8 cellular contexts compared by ENCODE assay signal in genomic region chr19:44002566-44003460, GRCh38. TPM values are rescaled to one million over a fixed set of nuclear protein-coding genes. Genes with fewer than 3 reads are reported as not detected.
A peak's percentile ranks its signal among the peaks of the same experiment; 100 is the strongest.
DNase-seq lines count a peak whose midpoint lies in the region; ATAC-seq and TF ChIP-seq lines count a peak whose summit lies in the region.

Gene ZNF230 (plus strand): TSS chr19:44002957. CDS start chr19:44007079, 4,122 bp downstream.

- peak within 1 kb of the TSS; percentile 77 for H3K4me2 ChIP-seq in OCI-LY1 (ENCODE audit: low read length)

- H4K20me1 ChIP-seq in OCI-LY1 (ENCODE audit: insufficient read depth, low read length) = no peaks in the 10 kb centered on the region

- no peaks in the 10 kb centered on the region for H3K27me3 ChIP-seq in HUES6 (ENCODE audit: control insufficient read depth, insufficient read depth, low read length)
- H3K27me3 ChIP-seq in OCI-LY1 (ENCODE audit: insufficient read depth, low read length) = no peaks in the 10 kb centered on the region
- no peaks in the 10 kb centered on the region for H3K27me3 ChIP-seq in mononuclear cell (ENCODE audit: insufficient read depth, low read length)

- no peaks in the 10 kb centered on the region for H3F3A ChIP-seq in OCI-LY1 (ENCODE audit: insufficient read depth, low read length)

- TF ChIP-seq CTCF in OCI-LY1 (IDR thresholded peaks at IDR 0.05; ENCODE audit: low read length) (no peak), epithelial cell of esophagus (IDR thresholded peaks at IDR 0.05; ENCODE audit: insufficient read depth, low read depth, low read length, missing control alignments) (no peak)

- DNase-seq in DMS 273 (lab: John Stamatoyannopoulos, UW; ENCODE audit: unreplicated experiment) (peak; percentile 98), activated T-cell treated with anti-CD3 and anti-CD28 coated beads for 24 hours (ENCODE audit: low read depth) (peak; percentile 80), epithelial cell of esophagus (ENCODE audit: low read depth) (peak; percentile 98)
- DNase-seq in stimulated activated CD8-positive, alpha-beta memory T cell treated with anti-CD3 and anti-CD28 coated beads, Interleukin-2, amount 100 ng/mL, for 48 hours (ENCODE audit: low read depth in 2 of 2) = peak; percentile 57 to 75

- H3K9ac ChIP-seq in HUES6 (ENCODE audit: low read length) = peak within 1 kb of the TSS; percentile 64
- peak within 1 kb of the TSS; percentile 69 for H3K9ac ChIP-seq in OCI-LY1 (ENCODE audit: low read length)

- peak; percentile 93 for ATAC-seq in GM21447 (IDR thresholded peaks at IDR 0.05; ENCODE audit: unreplicated experiment)

- H3K4me1 ChIP-seq in HUES6 (ENCODE audit: control insufficient read depth, insufficient read depth, low read length) = peaks cover 9% of the 10 kb centered on the region
- H3K4me1 ChIP-seq in OCI-LY1 (ENCODE audit: insufficient read depth, low read length, severe bottlenecking) = peaks cover 11% of the 10 kb centered on the region
- H3K4me1 ChIP-seq in mononuclear cell (ENCODE audit: insufficient read depth, low read length) = peaks cover 18% of the 10 kb centered on the region

- peaks cover 8% of the 10 kb centered on the region for H3K36me3 ChIP-seq in HUES6 (ENCODE audit: control insufficient read depth, insufficient read depth, low read length)
- peaks cover 8% of the 10 kb centered on the region for H3K36me3 ChIP-seq in OCI-LY1 (ENCODE audit: insufficient read depth, low read length)

- peak within 1 kb of the TSS; percentile 91; the same call in 1 of the 2 replicates for H2AFZ ChIP-seq in OCI-LY1 (ENCODE audit: low read length)

- H3K27ac ChIP-seq in HUES6 (ENCODE audit: low read depth, low read length) (no peak within 1 kb of the TSS), OCI-LY1 (ENCODE audit: low read depth, low read length, poor library complexity, severe bottlenecking) (no peak within 1 kb of the TSS)

- H3K9me3 ChIP-seq in HUES6 (ENCODE audit: control insufficient read depth, insufficient read depth, low read depth, low read length) (peaks cover under 1% of the 10 kb centered on the region; the same call in 1 of the 2 replicates), OCI-LY1 (ENCODE audit: low read length) (0 out of 2 replicates have a peak, but pooled peaks cover 4% of the 10 kb centered on the region), mononuclear cell (ENCODE audit: low read depth, low read length) (peaks cover 9% of the 10 kb centered on the region)

- H3K9me2 ChIP-seq in OCI-LY1 (ENCODE audit: low read depth, low read length) = no peaks in the 10 kb centered on the region

- H3K4me3 ChIP-seq in HUES6 (ENCODE audit: low read depth, low read length) (peak within 1 kb of the TSS; percentile 75), OCI-LY1 (ENCODE audit: low read depth, low read length, poor library complexity, severe bottlenecking) (peak within 1 kb of the TSS; percentile 76), epithelial cell of esophagus (ENCODE audit: low read length) (peak within 1 kb of the TSS; percentile 98), mononuclear cell (ENCODE audit: low read length) (peak within 1 kb of the TSS; percentile 85)

- H3K79me2 ChIP-seq in OCI-LY1 (ENCODE audit: insufficient read depth, low read length) = no peaks in the 10 kb centered on the region

RNA-seq across cellular contexts. Expression of gene ZNF230, which starts in this region (rescaled TPM):
- 3.3 TPM for total RNA-seq in mononuclear cell
